In the genomic region with DNA sequence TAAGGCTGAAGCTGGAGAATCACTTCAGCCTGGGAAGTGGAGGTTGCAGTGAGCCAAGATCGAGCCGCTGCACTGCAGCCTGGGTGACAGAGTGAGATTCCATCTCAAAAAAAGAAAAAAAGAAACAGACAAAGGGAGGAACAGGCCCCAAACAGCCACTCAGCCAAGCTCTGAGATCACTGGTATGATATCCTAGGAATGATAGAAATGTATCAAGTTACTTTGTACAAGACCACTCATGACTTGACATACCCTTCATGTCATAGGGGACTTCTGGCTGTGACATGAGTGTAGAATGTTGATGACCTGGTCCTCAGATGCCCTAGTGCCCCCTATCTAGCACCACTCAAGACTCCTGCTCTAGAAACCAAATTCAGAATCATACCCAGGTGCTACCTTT, we compare ENCODE assay signal across 28 cellular contexts.
DNase-seq lines count a peak whose midpoint lies in the region; ATAC-seq and TF ChIP-seq lines count a peak whose summit lies in the region.
"Had no signal": no experiment of that assay in that cellular context is flagged by ENCODE, and none has a peak within 500 bp of the region (broad histone marks: within the 10 kb centered on the region; RNA-seq: fewer than 3 reads in every experiment).

No MANE protein-coding gene starts in this region.

- H3K4me3 Mint-ChIP-seq in activated naive CD8-positive, alpha-beta T cell treated with anti-CD3 and anti-CD28 coated beads, Interleukin-2, amount 50 U/mL, for 24 hours: no peak overlapping the region
- H3K4me3 Mint-ChIP-seq: activated T-cell treated with anti-CD3 and anti-CD28 coated beads, Interleukin-2, amount 50 U/mL, for 24 hours; memory B cell; naive thymus-derived CD8-positive, alpha-beta T cell; stimulated activated naive CD8-positive, alpha-beta T cell treated with anti-CD3 and anti-CD28 coated beads, Interleukin-15, Interleukin-2, amounts not matched to agents 100 ng/mL and 50 ng/mL, for 24 hours; T-helper 2 cell treated with Interferon-gamma antibody and Interleukin-4, amounts not matched to agents 5 μg/mL and 100 μg/mL, for 36 hours had no signal

- H3K27me3 Mint-ChIP-seq in activated naive CD8-positive, alpha-beta T cell treated with anti-CD3 and anti-CD28 coated beads, Interleukin-2, amount 50 U/mL, for 24 hours: peaks cover 3% of the 10 kb centered on the region

- no peak for TF ChIP-seq POLR2A in sigmoid colon (IDR thresholded peaks at IDR 0.05)

- WGBS in sigmoid colon, 2 donors: 81 to 96% methylated on average over 2 of the region's 2 CpGs

- H3K27ac Mint-ChIP-seq in activated naive CD8-positive, alpha-beta T cell treated with anti-CD3 and anti-CD28 coated beads, Interleukin-2, amount 50 U/mL, for 24 hours: no peak overlapping the region
- H3K27ac Mint-ChIP-seq: activated T-cell treated with anti-CD3 and anti-CD28 coated beads, Interleukin-2, amount 50 U/mL, for 24 hours; memory B cell; naive thymus-derived CD8-positive, alpha-beta T cell; stimulated activated naive CD8-positive, alpha-beta T cell treated with anti-CD3 and anti-CD28 coated beads, Interleukin-15, Interleukin-2, amounts not matched to agents 100 ng/mL and 50 ng/mL, for 24 hours; T-helper 2 cell treated with Interferon-gamma antibody and Interleukin-4, amounts not matched to agents 5 μg/mL and 100 μg/mL, for 36 hours had no signal

- no peaks in the 10 kb centered on the region for H3K4me1 Mint-ChIP-seq in activated naive CD8-positive, alpha-beta T cell treated with anti-CD3 and anti-CD28 coated beads, Interleukin-2, amount 50 U/mL, for 24 hours
- H3K4me1 Mint-ChIP-seq: memory B cell; naive thymus-derived CD8-positive, alpha-beta T cell had no signal

- no peaks in the 10 kb centered on the region for H3K9me3 ChIP-seq in SJSA1 (replicated peaks)
- no peaks in the 10 kb centered on the region for H3K9me3 ChIP-seq in sigmoid colon
- H3K9me3 ChIP-seq: A549; adrenal gland; BLaER1 treated with 17β-estradiol and CSF1 and Interleukin-3, amounts not matched to agents 10 nM and 100 nM; pancreas; tibial artery had no signal

- peak; percentile 25 for DNase-seq in AG20443 (ENCODE audit: low spot score)
- peak in 1 of 2 experiments; percentile 45 for DNase-seq in SJSA1 (ENCODE audit: low read depth in 1 of 2, low spot score in 2 of 2)
- peak; percentile 6 for DNase-seq in glomerular visceral epithelial cell (ENCODE audit: extremely low spot score)
- no peak for DNase-seq in sigmoid colon
- DNase-seq in amniotic stem cell (lab: John Stamatoyannopoulos, UW): no peak
- no peak for DNase-seq in activated naive CD8-positive, alpha-beta T cell treated with anti-CD3 and anti-CD28 coated beads, Interleukin-2, amount 50 U/mL, for 24 hours
- DNase-seq in SHP77 (lab: John Stamatoyannopoulos, UW): no peak
- no peak for DNase-seq in CD1c-positive myeloid dendritic cell (ENCODE audit: extremely low spot score)
- DNase-seq: activated CD4-positive, alpha-beta T cell treated with anti-CD3 and anti-CD28 coated beads for 48 hours; activated T-cell treated with anti-CD3 and anti-CD28 coated beads, Interleukin-2, amount 50 U/mL, for 24 hours; adrenal gland; cortex of kidney; naive thymus-derived CD8-positive, alpha-beta T cell; NCI-H1092; NCI-H187 treated with DMSO at 0.1 percent for 48 hours; NCI-H2227 treated with DMSO at 0.1 percent for 48 hours; pancreas; right cardiac atrium; RPMI8226; stimulated activated CD4-positive, alpha-beta T cell treated with anti-CD3 and anti-CD28 coated beads, Interleukin-15, amount 100 ng/mL, for 24 hours; tibial artery had no signal

- TF ChIP-seq EP300 in sigmoid colon (IDR thresholded peaks at IDR 0.05): no peak

- H3K27ac ChIP-seq in SJSA1 (peak overlapping the region; percentile 59), sigmoid colon (peak overlapping the region; percentile 3 to 82 (median 74))
- H3K27ac ChIP-seq: A549; adrenal gland; BLaER1 treated with 17β-estradiol and CSF1 and Interleukin-3, amounts not matched to agents 10 nM and 100 nM; pancreas; VCaP had no signal

- no peaks in the 10 kb centered on the region for H3K9me3 Mint-ChIP-seq in activated naive CD8-positive, alpha-beta T cell treated with anti-CD3 and anti-CD28 coated beads, Interleukin-2, amount 50 U/mL, for 24 hours
- H3K9me3 Mint-ChIP-seq: activated T-cell treated with anti-CD3 and anti-CD28 coated beads, Interleukin-2, amount 50 U/mL, for 24 hours; memory B cell; naive thymus-derived CD8-positive, alpha-beta T cell; stimulated activated naive CD8-positive, alpha-beta T cell treated with anti-CD3 and anti-CD28 coated beads, Interleukin-15, Interleukin-2, amounts not matched to agents 100 ng/mL and 50 ng/mL, for 24 hours; T-helper 2 cell treated with Interferon-gamma antibody and Interleukin-4, amounts not matched to agents 5 μg/mL and 100 μg/mL, for 36 hours had no signal

- intact Hi-C loops in sigmoid colon (cut with DNase I): no loop called here

- H3K36me3 ChIP-seq in SJSA1: peaks cover 14% of the 10 kb centered on the region
- peaks cover 0 to 12% (median 6%) of the 10 kb centered on the region in 4 donors for H3K36me3 ChIP-seq in sigmoid colon
- H3K36me3 ChIP-seq: adrenal gland; BLaER1 treated with 17β-estradiol and CSF1 and Interleukin-3, amounts not matched to agents 10 nM and 100 nM had no signal

- ATAC-seq in activated naive CD8-positive, alpha-beta T cell treated with anti-CD3 and anti-CD28 coated beads, Interleukin-2, amount 50 U/mL, for 24 hours: no peak
- ATAC-seq: A549; HCT116; naive thymus-derived CD8-positive, alpha-beta T cell; pancreas; right cardiac atrium had no signal

- H3K27me3 ChIP-seq in SJSA1 (replicated peaks): no peaks in the 10 kb centered on the region
- no peaks in the 10 kb centered on the region for H3K27me3 ChIP-seq in sigmoid colon
- H3K27me3 ChIP-seq: adrenal gland; BLaER1 treated with 17β-estradiol and CSF1 and Interleukin-3, amounts not matched to agents 10 nM and 100 nM; pancreas; tibial artery had no signal

- H3K36me3 Mint-ChIP-seq in activated naive CD8-positive, alpha-beta T cell treated with anti-CD3 and anti-CD28 coated beads, Interleukin-2, amount 50 U/mL, for 24 hours (ENCODE audit: low read depth): no peaks in the 10 kb centered on the region
- H3K36me3 Mint-ChIP-seq: memory B cell; naive thymus-derived CD8-positive, alpha-beta T cell had no signal

- H3K4me3 ChIP-seq in SJSA1 (no peak overlapping the region), sigmoid colon (no peak overlapping the region)
- H3K4me3 ChIP-seq: A549; adrenal gland; BLaER1 treated with 17β-estradiol and CSF1 and Interleukin-3, amounts not matched to agents 10 nM and 100 nM; pancreas; tibial artery had no signal

- peaks cover 39% of the 10 kb centered on the region for H3K4me1 ChIP-seq in SJSA1 (replicated peaks)
- H3K4me1 ChIP-seq in sigmoid colon: peaks cover 0 to 87% (median 77%) of the 10 kb centered on the region in 4 donors
- H3K4me1 ChIP-seq: A549; adrenal gland; BLaER1 treated with 17β-estradiol and CSF1 and Interleukin-3, amounts not matched to agents 10 nM and 100 nM had no signal

- no peak for TF ChIP-seq CTCF in sigmoid colon (IDR thresholded peaks at IDR 0.05)

Comparison
In these comparisons a context has a peak if more than half of its experiments do, and no peak if none do; other contexts are left out.
1. DNase-seq: peak in AG20443 (single experiment) and glomerular visceral epithelial cell (single experiment); none in sigmoid colon (single experiment), amniotic stem cell (single experiment), activated naive CD8-positive, alpha-beta T cell treated with anti-CD3 and anti-CD28 coated beads, Interleukin-2, amount 50 U/mL, for 24 hours (single experiment), SHP77 (0 of 2) and CD1c-positive myeloid dendritic cell (single experiment).